ENCODE assay signal across 2 cellular contexts in the genomic region with DNA sequence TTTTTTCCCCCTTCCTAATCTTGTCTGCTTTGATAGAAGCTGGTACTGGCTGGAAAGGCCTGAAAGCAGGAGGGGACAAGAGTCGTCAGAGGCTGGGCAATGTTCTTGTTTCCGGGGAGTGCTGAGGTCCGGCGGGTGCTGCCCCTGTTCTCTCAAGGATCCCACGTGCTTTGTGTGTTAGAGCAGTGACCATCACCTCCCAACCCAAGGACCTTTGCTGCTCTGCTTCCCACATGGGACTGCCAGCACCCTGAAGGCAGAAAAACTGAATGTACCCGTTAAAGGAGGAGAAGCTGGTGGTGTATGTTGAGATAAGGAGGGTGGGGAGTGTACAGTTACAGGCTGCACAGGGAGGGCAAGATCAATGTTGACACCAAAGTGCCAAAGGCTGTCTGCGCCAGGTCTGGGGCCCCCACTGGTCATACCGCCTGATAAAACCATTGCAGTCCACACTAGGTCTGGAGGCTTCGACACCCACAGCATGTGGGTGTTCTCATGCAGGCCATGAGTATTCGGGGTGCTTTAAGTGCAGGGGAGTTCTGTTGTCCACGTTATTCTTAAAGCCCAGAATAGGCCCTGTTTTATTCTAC.
TF ChIP-seq lines count a peak whose summit lies in the region.

No MANE protein-coding gene starts in this region.

TF ChIP-seq in IMR-90, 13 proteins besides CTCF, POLR2A, EP300 and RAD21:
- no peak for TF ChIP-seq MAFK (IDR thresholded peaks at IDR 0.05; ENCODE audit: low read depth, low read length)
- no peak for TF ChIP-seq MXI1 (IDR thresholded peaks at IDR 0.05; ENCODE audit: borderline replicate concordance, low read depth, low read length)
- TF ChIP-seq RFX5 (IDR thresholded peaks at IDR 0.05; ENCODE audit: low read depth, low read length), result no peak
- TF ChIP-seq MAZ (IDR thresholded peaks at IDR 0.05; ENCODE audit: borderline replicate concordance, low read depth, low read length), result no peak
- no peak for TF ChIP-seq RCOR1 (IDR thresholded peaks at IDR 0.05; ENCODE audit: insufficient replicate concordance, low read length)
- TF ChIP-seq, protein P1, sequence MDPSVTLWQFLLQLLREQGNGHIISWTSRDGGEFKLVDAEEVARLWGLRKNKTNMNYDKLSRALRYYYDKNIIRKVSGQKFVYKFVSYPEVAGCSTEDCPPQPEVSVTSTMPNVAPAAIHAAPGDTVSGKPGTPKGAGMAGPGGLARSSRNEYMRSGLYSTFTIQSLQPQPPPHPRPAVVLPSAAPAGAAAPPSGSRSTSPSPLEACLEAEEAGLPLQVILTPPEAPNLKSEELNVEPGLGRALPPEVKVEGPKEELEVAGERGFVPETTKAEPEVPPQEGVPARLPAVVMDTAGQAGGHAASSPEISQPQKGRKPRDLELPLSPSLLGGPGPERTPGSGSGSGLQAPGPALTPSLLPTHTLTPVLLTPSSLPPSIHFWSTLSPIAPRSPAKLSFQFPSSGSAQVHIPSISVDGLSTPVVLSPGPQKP (IDR thresholded peaks at IDR 0.05; ENCODE audit: borderline replicate concordance, low read depth, low read length), result no peak
- no peak for TF ChIP-seq NFE2L2 (IDR thresholded peaks at IDR 0.05; ENCODE audit: low read depth, low read length)
- no peak for TF ChIP-seq CHD1 (IDR thresholded peaks at IDR 0.05; ENCODE audit: low read depth, low read length)
- TF ChIP-seq BHLHE40 (IDR thresholded peaks at IDR 0.05; ENCODE audit: low read depth, low read length), result no peak
- no peak for TF ChIP-seq CEBPB (IDR thresholded peaks at IDR 0.05; ENCODE audit: low read depth, low read length)

TF ChIP-seq in K562, 482 proteins besides CTCF, POLR2A, EP300 and RAD21:
- peak; percentile 5; the same call in 1 of the 2 replicates for TF ChIP-seq CBFA2T3 (IDR thresholded peaks at IDR 0.05)
- TF ChIP-seq ZNF696 (CRISPR knock-in tag; conservative IDR thresholded peaks at IDR 0.05), result no peak
- TF ChIP-seq, protein P2, sequence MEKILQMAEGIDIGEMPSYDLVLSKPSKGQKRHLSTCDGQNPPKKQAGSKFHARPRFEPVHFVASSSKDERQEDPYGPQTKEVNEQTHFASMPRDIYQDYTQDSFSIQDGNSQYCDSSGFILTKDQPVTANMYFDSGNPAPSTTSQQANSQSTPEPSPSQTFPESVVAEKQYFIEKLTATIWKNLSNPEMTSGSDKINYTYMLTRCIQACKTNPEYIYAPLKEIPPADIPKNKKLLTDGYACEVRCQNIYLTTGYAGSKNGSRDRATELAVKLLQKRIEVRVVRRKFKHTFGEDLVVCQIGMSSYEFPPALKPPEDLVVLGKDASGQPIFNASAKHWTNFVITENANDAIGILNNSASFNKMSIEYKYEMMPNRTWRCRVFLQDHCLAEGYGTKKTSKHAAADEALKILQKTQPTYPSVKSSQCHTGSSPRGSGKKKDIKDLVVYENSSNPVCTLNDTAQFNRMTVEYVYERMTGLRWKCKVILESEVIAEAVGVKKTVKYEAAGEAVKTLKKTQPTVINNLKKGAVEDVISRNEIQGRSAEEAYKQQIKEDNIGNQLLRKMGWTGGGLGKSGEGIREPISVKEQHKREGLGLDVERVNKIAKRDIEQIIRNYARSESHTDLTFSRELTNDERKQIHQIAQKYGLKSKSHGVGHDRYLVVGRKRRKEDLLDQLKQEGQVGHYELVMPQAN (IDR thresholded peaks at IDR 0.05; ENCODE audit: borderline replicate concordance), result no peak
- TF ChIP-seq ZNF77 (CRISPR knock-in tag; IDR thresholded peaks at IDR 0.05), result no peak
- TF ChIP-seq KAT2B (IDR thresholded peaks at IDR 0.05; ENCODE audit: low read depth, low read length), result no peak
